ENCODE assay signal across 2 cellular contexts in the genomic region with DNA sequence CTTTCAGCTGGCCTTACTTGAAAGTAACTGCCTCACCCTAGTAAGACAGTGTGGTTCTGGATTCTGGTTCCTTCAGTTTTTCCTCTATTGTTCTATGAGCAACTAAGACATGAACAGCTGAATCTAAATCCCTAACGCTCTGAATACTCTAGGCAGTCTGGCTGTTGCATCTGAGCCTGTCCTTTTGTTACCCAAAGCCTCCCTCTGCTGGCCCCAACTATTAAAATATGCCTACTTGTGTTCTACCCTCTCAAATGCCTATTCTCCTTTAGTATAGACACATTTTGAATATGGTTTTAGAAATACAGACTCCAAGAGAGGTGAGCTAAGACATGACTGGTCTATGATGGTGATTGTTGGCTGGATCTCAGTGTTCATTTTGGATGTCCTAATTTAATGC.
TF ChIP-seq lines count a peak whose summit lies in the region.

No MANE protein-coding gene starts in this region.

TF ChIP-seq in GM23338, 12 proteins besides CTCF, POLR2A, EP300 and RAD21 (continues in another document):
- TF ChIP-seq, protein P1, sequence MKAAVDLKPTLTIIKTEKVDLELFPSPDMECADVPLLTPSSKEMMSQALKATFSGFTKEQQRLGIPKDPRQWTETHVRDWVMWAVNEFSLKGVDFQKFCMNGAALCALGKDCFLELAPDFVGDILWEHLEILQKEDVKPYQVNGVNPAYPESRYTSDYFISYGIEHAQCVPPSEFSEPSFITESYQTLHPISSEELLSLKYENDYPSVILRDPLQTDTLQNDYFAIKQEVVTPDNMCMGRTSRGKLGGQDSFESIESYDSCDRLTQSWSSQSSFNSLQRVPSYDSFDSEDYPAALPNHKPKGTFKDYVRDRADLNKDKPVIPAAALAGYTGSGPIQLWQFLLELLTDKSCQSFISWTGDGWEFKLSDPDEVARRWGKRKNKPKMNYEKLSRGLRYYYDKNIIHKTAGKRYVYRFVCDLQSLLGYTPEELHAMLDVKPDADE (IDR thresholded peaks at IDR 0.05) = no peak
- TF ChIP-seq EZH2phosphoT487 (IDR thresholded peaks at IDR 0.05; ENCODE audit: unreplicated experiment) = no peak
- TF ChIP-seq NANOG (IDR thresholded peaks at IDR 0.05; ENCODE audit: borderline replicate concordance) = no peak
- no peak for TF ChIP-seq ZNF114 (CRISPR knock-in tag; IDR thresholded peaks at IDR 0.05)
- no peak for TF ChIP-seq ZNF462 (CRISPR knock-in tag; IDR thresholded peaks at IDR 0.05)
- TF ChIP-seq CREB1 (CRISPR knock-in tag; IDR thresholded peaks at IDR 0.05; ENCODE audit: low read depth) = no peak
- no peak for TF ChIP-seq JUNB (IDR thresholded peaks at IDR 0.05; ENCODE audit: unreplicated experiment)
- no peak for TF ChIP-seq POLR2AphosphoS5 (IDR thresholded peaks at IDR 0.05; ENCODE audit: low read depth)
- TF ChIP-seq, protein P2, sequence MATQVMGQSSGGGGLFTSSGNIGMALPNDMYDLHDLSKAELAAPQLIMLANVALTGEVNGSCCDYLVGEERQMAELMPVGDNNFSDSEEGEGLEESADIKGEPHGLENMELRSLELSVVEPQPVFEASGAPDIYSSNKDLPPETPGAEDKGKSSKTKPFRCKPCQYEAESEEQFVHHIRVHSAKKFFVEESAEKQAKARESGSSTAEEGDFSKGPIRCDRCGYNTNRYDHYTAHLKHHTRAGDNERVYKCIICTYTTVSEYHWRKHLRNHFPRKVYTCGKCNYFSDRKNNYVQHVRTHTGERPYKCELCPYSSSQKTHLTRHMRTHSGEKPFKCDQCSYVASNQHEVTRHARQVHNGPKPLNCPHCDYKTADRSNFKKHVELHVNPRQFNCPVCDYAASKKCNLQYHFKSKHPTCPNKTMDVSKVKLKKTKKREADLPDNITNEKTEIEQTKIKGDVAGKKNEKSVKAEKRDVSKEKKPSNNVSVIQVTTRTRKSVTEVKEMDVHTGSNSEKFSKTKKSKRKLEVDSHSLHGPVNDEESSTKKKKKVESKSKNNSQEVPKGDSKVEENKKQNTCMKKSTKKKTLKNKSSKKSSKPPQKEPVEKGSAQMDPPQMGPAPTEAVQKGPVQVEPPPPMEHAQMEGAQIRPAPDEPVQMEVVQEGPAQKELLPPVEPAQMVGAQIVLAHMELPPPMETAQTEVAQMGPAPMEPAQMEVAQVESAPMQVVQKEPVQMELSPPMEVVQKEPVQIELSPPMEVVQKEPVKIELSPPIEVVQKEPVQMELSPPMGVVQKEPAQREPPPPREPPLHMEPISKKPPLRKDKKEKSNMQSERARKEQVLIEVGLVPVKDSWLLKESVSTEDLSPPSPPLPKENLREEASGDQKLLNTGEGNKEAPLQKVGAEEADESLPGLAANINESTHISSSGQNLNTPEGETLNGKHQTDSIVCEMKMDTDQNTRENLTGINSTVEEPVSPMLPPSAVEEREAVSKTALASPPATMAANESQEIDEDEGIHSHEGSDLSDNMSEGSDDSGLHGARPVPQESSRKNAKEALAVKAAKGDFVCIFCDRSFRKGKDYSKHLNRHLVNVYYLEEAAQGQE (IDR thresholded peaks at IDR 0.05; ENCODE audit: unreplicated experiment) = no peak
- TF ChIP-seq ZNF331 (CRISPR knock-in tag; IDR thresholded peaks at IDR 0.05; ENCODE audit: low read depth) = no peak

TF ChIP-seq in H1, 55 proteins besides CTCF, POLR2A, EP300 and RAD21:
- TF ChIP-seq ASH2L (IDR thresholded peaks at IDR 0.05; ENCODE audit: low read length) (no peak), YY1 (IDR thresholded peaks at IDR 0.05; ENCODE audit: low read depth, low read length) (no peak), RXRA (IDR thresholded peaks at IDR 0.05; ENCODE audit: insufficient read depth, low read depth, low read length) (no peak), JUND (IDR thresholded peaks at IDR 0.05; ENCODE audit: low read length) (no peak), NANOG (IDR thresholded peaks at IDR 0.05; ENCODE audit: insufficient read depth, low read depth, low read length, poor library complexity, severe bottlenecking) (no peak), GABPA (IDR thresholded peaks at IDR 0.05; ENCODE audit: borderline replicate concordance, insufficient read depth, low read length) (no peak)
TF ChIP-seq in H1: peak in this region for 0.
